ENCODE assay signal across 18 cellular contexts in the genomic region with DNA sequence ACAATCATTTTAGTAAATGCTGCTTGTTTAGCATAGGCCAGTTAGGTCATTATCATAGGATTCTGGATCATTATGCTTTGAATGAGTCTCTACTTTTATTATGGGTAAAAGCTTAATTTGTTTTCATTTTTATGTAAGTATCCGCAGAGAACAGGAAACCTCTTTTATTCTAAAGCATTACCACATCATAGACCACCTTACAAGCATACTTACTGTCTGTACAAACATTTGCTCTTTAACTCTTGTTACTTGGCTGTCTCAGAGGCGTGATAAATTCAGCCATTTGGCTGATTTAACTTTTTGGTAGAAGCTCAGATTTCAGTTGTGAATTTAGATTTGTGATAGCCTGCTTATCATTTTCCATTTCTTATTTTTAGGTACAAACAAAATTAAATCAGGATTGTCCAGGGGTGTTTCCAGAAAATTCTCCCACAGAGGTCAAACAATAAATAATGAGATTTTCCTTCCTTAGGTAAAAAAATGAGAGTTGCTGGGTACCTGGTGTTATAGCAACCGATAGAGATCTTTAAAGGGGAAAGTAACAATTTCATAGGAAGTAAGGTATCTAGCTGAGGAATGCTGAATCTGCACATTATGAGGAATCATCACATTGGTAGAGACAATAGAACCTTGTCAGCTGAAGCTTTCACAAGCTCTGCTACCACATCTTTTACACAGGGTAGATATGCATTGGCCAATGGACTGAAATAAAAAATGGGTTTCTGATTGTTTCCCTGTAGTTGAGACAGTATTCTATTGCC.
"Had no signal": no experiment of that assay in that cellular context is flagged by ENCODE, and none has a peak within 500 bp of the region (broad histone marks: within the 10 kb centered on the region; RNA-seq: fewer than 3 reads in every experiment).

No MANE protein-coding gene starts in this region.

- ATAC-seq: left lung; stimulated activated naive CD8-positive, alpha-beta T cell treated with anti-CD3 and anti-CD28 coated beads, Interleukin-15, Interleukin-2, amounts not matched to agents 100 U/mL and 50 U/mL, for 24 hours had no signal

- DNase-seq: activated B cell treated with CpG ODN at 0.5 μM for 24 hours; activated CD4-positive, alpha-beta memory T cell treated with anti-CD3 and anti-CD28 coated beads, Interleukin-2, amount 10 ng/mL, durations not matched to agents 7 days and 5 days; activated CD4-positive, alpha-beta T cell treated with anti-CD3 and anti-CD28 coated beads for 48 hours; activated CD8-positive, alpha-beta memory T cell treated with anti-CD3 and anti-CD28 coated beads, Interleukin-2, amount 50 U/mL, for 4 hours; activated gamma-delta T cell treated with Interleukin-2 at 50 U/mL for 16 hours; aorta; brain microvascular endothelial cell; left lung; midbrain; stimulated activated naive CD8-positive, alpha-beta T cell treated with anti-CD3 and anti-CD28 coated beads, Interleukin-15, Interleukin-2, amounts not matched to agents 100 U/mL and 50 U/mL, for 24 hours; substantia nigra; tibial artery had no signal

- H3K9me3 Mint-ChIP-seq: activated B cell treated with CpG ODN at 0.5 μM for 24 hours; activated CD4-positive, alpha-beta memory T cell treated with anti-CD3 and anti-CD28 coated beads, Interleukin-2, amount 10 ng/mL, durations not matched to agents 7 days and 5 days; activated T-helper 1 cell treated with anti-CD3 and anti-CD28 coated beads, Interleukin-12 subunit alpha, Interleukin-12 subunit beta, Interleukin-2, Interleukin-4 antibody, amounts not matched to agents 30 ng/mL and 10 ng/mL and 1 ng/mL, durations not matched to agents 14 hours and 24 hours and 36 hours; T-helper 2 cell treated with Interferon-gamma antibody and Interleukin-4, amounts not matched to agents 5 μg/mL and 100 μg/mL, for 36 hours had no signal

- H3K4me1 ChIP-seq: left lung, right atrium auricular region, tibial artery had no signal

- H3K4me3 ChIP-seq: coronary artery, left lung, right atrium auricular region, tibial artery had no signal

- H3K27me3 ChIP-seq: brain microvascular endothelial cell, left lung, right atrium auricular region, tibial artery had no signal

- H3K27ac ChIP-seq: brain microvascular endothelial cell, coronary artery, left lung, right atrium auricular region, tibial artery had no signal

- H3K4me3 Mint-ChIP-seq: activated B cell treated with CpG ODN at 0.5 μM for 24 hours; activated CD4-positive, alpha-beta memory T cell treated with anti-CD3 and anti-CD28 coated beads, Interleukin-2, amount 10 ng/mL, durations not matched to agents 7 days and 5 days; activated T-helper 1 cell treated with anti-CD3 and anti-CD28 coated beads, Interleukin-12 subunit alpha, Interleukin-12 subunit beta, Interleukin-2, Interleukin-4 antibody, amounts not matched to agents 30 ng/mL and 10 ng/mL and 1 ng/mL, durations not matched to agents 14 hours and 24 hours and 36 hours; neural crest cell; T-helper 2 cell treated with Interferon-gamma antibody and Interleukin-4, amounts not matched to agents 5 μg/mL and 100 μg/mL, for 36 hours had no signal

- H3K9me3 ChIP-seq: left lung, right atrium auricular region, tibial artery had no signal

- H3K27ac Mint-ChIP-seq: activated B cell treated with CpG ODN at 0.5 μM for 24 hours; activated CD4-positive, alpha-beta memory T cell treated with anti-CD3 and anti-CD28 coated beads, Interleukin-2, amount 10 ng/mL, durations not matched to agents 7 days and 5 days; activated T-helper 1 cell treated with anti-CD3 and anti-CD28 coated beads, Interleukin-12 subunit alpha, Interleukin-12 subunit beta, Interleukin-2, Interleukin-4 antibody, amounts not matched to agents 30 ng/mL and 10 ng/mL and 1 ng/mL, durations not matched to agents 14 hours and 24 hours and 36 hours; progenitor cell of endocrine pancreas; T-helper 2 cell treated with Interferon-gamma antibody and Interleukin-4, amounts not matched to agents 5 μg/mL and 100 μg/mL, for 36 hours had no signal

- H3K4me1 Mint-ChIP-seq: activated B cell treated with CpG ODN at 0.5 μM for 24 hours; activated CD4-positive, alpha-beta memory T cell treated with anti-CD3 and anti-CD28 coated beads, Interleukin-2, amount 10 ng/mL, durations not matched to agents 7 days and 5 days; neural crest cell had no signal

- H3K27me3 Mint-ChIP-seq: activated B cell treated with CpG ODN at 0.5 μM for 24 hours; activated CD4-positive, alpha-beta memory T cell treated with anti-CD3 and anti-CD28 coated beads, Interleukin-2, amount 10 ng/mL, durations not matched to agents 7 days and 5 days; progenitor cell of endocrine pancreas had no signal

- H3K36me3 ChIP-seq: brain microvascular endothelial cell, left lung, right atrium auricular region, tibial artery had no signal
